Comparison of ENCODE assay signal across 30 cellular contexts in genomic region chr12:43586646-43587245, GRCh38. TPM values are rescaled to one million over a fixed set of nuclear protein-coding genes. Genes with fewer than 3 reads are reported as not detected.
DNase-seq lines count a peak whose midpoint lies in the region; ATAC-seq and TF ChIP-seq lines count a peak whose summit lies in the region.
"Had no signal": no experiment of that assay in that cellular context is flagged by ENCODE, and none has a peak within 500 bp of the region (broad histone marks: within the 10 kb centered on the region; RNA-seq: fewer than 3 reads in every experiment).

No MANE protein-coding gene starts in this region.

- DNase-seq in DMS79 treated with DMSO at 0.1 percent for 48 hours (lab: John Stamatoyannopoulos, UW) (peak; percentile 30), RWPE1 (ENCODE audit: low spot score) (peak; percentile 23), glomerular visceral epithelial cell (ENCODE audit: extremely low spot score) (peak; percentile 2), lower lobe of right lung (no peak), left ventricle myocardium inferior (no peak)
- no peak for DNase-seq in activated CD4-positive, alpha-beta T cell treated with anti-CD3 and anti-CD28 coated beads, Interleukin-2, amount 50 U/mL, for 48 hours
- DNase-seq: activated CD4-positive, alpha-beta T cell treated with anti-CD3 and anti-CD28 coated beads, Interleukin-2, amount 10 ng/mL, durations not matched to agents 24 days and 14 days; activated T-cell treated with anti-CD3 and anti-CD28 coated beads, Interleukin-2, amount 50 U/mL, for 72 hours; BE2C; caudate nucleus; CD8-positive, alpha-beta T cell; effector CD8-positive, alpha-beta T cell; left ventricle myocardium superior; naive B cell; NCI-H1092; NCI-H1930; NCI-H2227 treated with DMSO at 0.1 percent for 48 hours; right lobe of liver; stimulated activated CD4-positive, alpha-beta T cell treated with anti-CD3 and anti-CD28 coated beads, Interleukin-12 subunit alpha, Interleukin-12 subunit beta, amount 100 ng/mL, for 4 hours; stimulated activated CD4-positive, alpha-beta T cell treated with anti-CD3 and anti-CD28 coated beads, Interleukin-2, amount 100 ng/mL, for 48 hours; stimulated activated naive CD8-positive, alpha-beta T cell treated with anti-CD3 and anti-CD28 coated beads, Interleukin-15, amount 100 ng/mL, for 72 hours; T-cell; uterus had no signal

- no peak overlapping the region for H3K27ac ChIP-seq in HEK293 (ENCODE audit: extremely low read depth, low read depth, low read length)
- H3K27ac ChIP-seq in RWPE1, result no peak overlapping the region
- H3K27ac ChIP-seq in lower lobe of right lung, result no peak overlapping the region
- H3K27ac ChIP-seq in left ventricle myocardium inferior (replicated peaks), result no peak overlapping the region
- H3K27ac ChIP-seq: ascending aorta, coronary artery, prostate gland, right lobe of liver, thoracic aorta, uterus had no signal

- no peaks in the 10 kb centered on the region for H3K27me3 ChIP-seq in lower lobe of right lung (ENCODE audit: low read depth)
- H3K27me3 ChIP-seq in left ventricle myocardium inferior (ENCODE audit: low read depth), result no peaks in the 10 kb centered on the region
- H3K27me3 ChIP-seq: ascending aorta, BE2C, right lobe of liver, uterus had no signal

- POLR2A ChIA-PET in HEK293 (lab: Yijun Ruan, JAX), result no interaction called here
- POLR2A ChIA-PET in RWPE1 (lab: Yijun Ruan, JAX; ENCODE audit: low non-redundant PET), result no interaction called here

- H3K9me3 ChIP-seq in HEK293 (ENCODE audit: control insufficient read depth, insufficient read depth, low read depth, low read length) (no peaks in the 10 kb centered on the region), lower lobe of right lung (no peaks in the 10 kb centered on the region), left ventricle myocardium inferior (replicated peaks) (no peaks in the 10 kb centered on the region)
- H3K9me3 ChIP-seq: ascending aorta, BE2C, prostate gland, right lobe of liver, thoracic aorta, uterus had no signal

- TF ChIP-seq CTCF in HEK293 (tag by site-specific recombination; IDR thresholded peaks at IDR 0.05), result no peak
- no peak for TF ChIP-seq CTCF in RWPE1 (conservative IDR thresholded peaks at IDR 0.05; ENCODE audit: low read depth)
- no peak for TF ChIP-seq CTCF in lower lobe of right lung (IDR thresholded peaks at IDR 0.05)
- no peak for TF ChIP-seq CTCF in left ventricle myocardium inferior (IDR thresholded peaks at IDR 0.05; ENCODE audit: borderline replicate concordance)

- H3K36me3 ChIP-seq in HEK293 (ENCODE audit: control insufficient read depth in 2 of 2, insufficient read depth in 1 of 2, low read length in 2 of 2) (no peaks in the 10 kb centered on the region), lower lobe of right lung (no peaks in the 10 kb centered on the region), left ventricle myocardium inferior (no peaks in the 10 kb centered on the region)
- H3K36me3 ChIP-seq: ascending aorta, BE2C, prostate gland, right lobe of liver, thoracic aorta, uterus had no signal

- H3K4me3 ChIP-seq in HEK293 (ENCODE audit: low read depth, low read length) (no peak overlapping the region), lower lobe of right lung (no peak overlapping the region), left ventricle myocardium inferior (no peak overlapping the region)
- H3K4me3 ChIP-seq: ascending aorta, coronary artery, prostate gland, right lobe of liver, thoracic aorta, uterus had no signal

- ATAC-seq in lower lobe of right lung, result no peak
- ATAC-seq: activated T-cell treated with anti-CD3 and anti-CD28 coated beads, Interleukin-2, amount 50 U/mL, for 72 hours; CD8-positive, alpha-beta T cell; left ventricle myocardium superior; right lobe of liver; stimulated activated naive CD8-positive, alpha-beta T cell treated with anti-CD3 and anti-CD28 coated beads, Interleukin-15, amount 100 ng/mL, for 72 hours; T-cell; WTC11 had no signal

- intact Hi-C loops in lower lobe of right lung (cut with DNase I) (no loop called here), left ventricle myocardium inferior (cut with micrococcal nuclease) (no loop called here)

- CTCF ChIA-PET in HEK293 (lab: Yijun Ruan, JAX) (no interaction called here), RWPE1 (lab: Yijun Ruan, JAX) (interaction anchor here (0.7 kb wide), 1 partner anchor 551 kb away, joined by 3 read pairs; no protein-coding TSS in a partner anchor)

- H3K4me1 ChIP-seq in HEK293 (ENCODE audit: control insufficient read depth, insufficient read depth, low read length), result no peaks in the 10 kb centered on the region
- H3K4me1 ChIP-seq in lower lobe of right lung, result no peaks in the 10 kb centered on the region
- H3K4me1 ChIP-seq in left ventricle myocardium inferior, result no peaks in the 10 kb centered on the region
- H3K4me1 ChIP-seq: ascending aorta, BE2C, prostate gland, right lobe of liver, uterus had no signal

TF ChIP-seq in HEK293, 187 proteins besides CTCF, POLR2A, EP300 and RAD21 (continues in another document):
- no peak for TF ChIP-seq ZNF280D (tag by site-specific recombination; IDR thresholded peaks at IDR 0.05)
- TF ChIP-seq AEBP2 (tag by site-specific recombination; IDR thresholded peaks at IDR 0.05; ENCODE audit: borderline replicate concordance), result no peak
- TF ChIP-seq ZBTB21 (tag by site-specific recombination; IDR thresholded peaks at IDR 0.05), result no peak
- TF ChIP-seq ZNF24 (tag by site-specific recombination; IDR thresholded peaks at IDR 0.05), result no peak
- no peak for TF ChIP-seq ZNF10 (tag by site-specific recombination; IDR thresholded peaks at IDR 0.05)
- no peak for TF ChIP-seq ZNF2 (tag by site-specific recombination; IDR thresholded peaks at IDR 0.05)
- TF ChIP-seq ZNF362 (tag by site-specific recombination; IDR thresholded peaks at IDR 0.05), result 0 out of 2 replicates have a peak, but pooled peaks have one; percentile 19
- no peak for TF ChIP-seq ZNF624 (tag by site-specific recombination; IDR thresholded peaks at IDR 0.05)
- TF ChIP-seq TRIM28 (IDR thresholded peaks at IDR 0.05; ENCODE audit: borderline replicate concordance, low read length), result 0 out of 2 replicates have a peak, but pooled peaks have one; percentile 51
- TF ChIP-seq ZFP41 (tag by site-specific recombination; IDR thresholded peaks at IDR 0.05; ENCODE audit: borderline replicate concordance), result no peak
- no peak for TF ChIP-seq INSM2 (tag by site-specific recombination; IDR thresholded peaks at IDR 0.05)
- TF ChIP-seq ZNF112 (tag by site-specific recombination; IDR thresholded peaks at IDR 0.05), result no peak
- TF ChIP-seq ZBTB17 (tag by site-specific recombination; IDR thresholded peaks at IDR 0.05), result no peak

RNA-seq across cellular contexts. Expression of gene ADAMTS20, which starts 34.7 kb away (rescaled TPM):
- total RNA-seq in lower lobe of right lung (not detected), left ventricle myocardium inferior (not detected)
- total RNA-seq: activated CD4-positive, alpha-beta T cell treated with anti-CD3 and anti-CD28 coated beads, Interleukin-2, amount 10 ng/mL, durations not matched to agents 24 days and 14 days; activated T-cell treated with anti-CD3 and anti-CD28 coated beads, Interleukin-2, amount 50 U/mL, for 72 hours; ascending aorta; CD8-positive, alpha-beta T cell; HT-29; left ventricle myocardium superior; right lobe of liver; T-cell; thoracic aorta had no signal

Comparison
In these comparisons a context has a peak if more than half of its experiments do, and no peak if none do; other contexts are left out.
1. DNase-seq: peak in DMS79 treated with DMSO at 0.1 percent for 48 hours (single experiment), RWPE1 (single experiment) and glomerular visceral epithelial cell (single experiment); none in lower lobe of right lung (single experiment), left ventricle myocardium inferior (single experiment) and activated CD4-positive, alpha-beta T cell treated with anti-CD3 and anti-CD28 coated beads, Interleukin-2, amount 50 U/mL, for 48 hours (0 of 2).